11 cellular contexts compared by ENCODE assay signal in the genomic region with DNA sequence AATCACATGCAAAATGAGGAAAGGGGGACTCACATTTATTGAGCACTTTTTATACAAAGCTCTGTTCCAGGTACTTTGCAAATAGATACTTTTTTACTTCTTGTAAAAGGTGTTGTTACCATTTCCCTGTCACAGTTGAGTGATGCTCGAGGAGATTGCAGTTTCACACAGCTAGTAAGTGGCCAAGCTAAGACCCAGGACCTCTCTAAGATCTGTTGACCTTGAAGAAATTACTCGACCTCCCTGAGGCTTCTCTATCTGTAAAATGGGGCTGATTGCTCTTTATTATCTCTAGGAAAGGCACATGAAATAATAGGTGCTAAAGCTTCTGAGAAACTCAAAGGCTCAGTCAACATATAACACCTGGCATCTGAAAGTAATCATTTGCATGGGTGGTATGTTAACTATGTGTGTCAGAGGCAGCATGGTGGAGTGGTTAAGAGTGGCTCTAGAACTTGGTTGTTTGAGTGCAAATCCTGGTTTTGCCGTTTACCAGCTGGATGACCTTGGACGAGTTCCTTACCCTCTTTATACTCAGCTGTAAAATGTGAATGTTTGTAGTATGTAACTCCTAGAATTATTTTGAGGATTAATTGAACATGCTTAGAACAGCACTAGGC. TPM values are rescaled to one million over a fixed set of nuclear protein-coding genes. Genes with fewer than 3 reads are reported as not detected.
DNase-seq lines count a peak whose midpoint lies in the region; ATAC-seq and TF ChIP-seq lines count a peak whose summit lies in the region.
"Had no signal": no experiment of that assay in that cellular context is flagged by ENCODE, and none has a peak within 500 bp of the region (broad histone marks: within the 10 kb centered on the region; RNA-seq: fewer than 3 reads in every experiment).

No MANE protein-coding gene starts in this region.

- H2BK15ac ChIP-seq in mesendoderm (replicated peaks; ENCODE audit: low read depth): no peak overlapping the region

- H3K56ac ChIP-seq in mesendoderm (ENCODE audit: low read length): no peak overlapping the region

- H3K9me3 Mint-ChIP-seq in GM23338 (no peaks in the 10 kb centered on the region), Calu3 (ENCODE audit: low read depth, unreplicated experiment) (no peaks in the 10 kb centered on the region)

- no peaks in the 10 kb centered on the region for H3K36me3 ChIP-seq in GM23338 (ENCODE audit: insufficient read depth)
- H3K36me3 ChIP-seq in mesendoderm (ENCODE audit: control insufficient read depth, insufficient read depth, low read length): no peaks in the 10 kb centered on the region

- H3K27ac Mint-ChIP-seq in GM23338 (peak overlapping the region; percentile 15; the same call in 1 of the 2 replicates), Calu3 (ENCODE audit: unreplicated experiment) (no peak overlapping the region)

- H3K18ac ChIP-seq in mesendoderm (ENCODE audit: low read length): no peak overlapping the region

- ATAC-seq in GM18873 (IDR thresholded peaks at IDR 0.05; ENCODE audit: low FRiP score, unreplicated experiment): peak; percentile 71
- ATAC-seq in GM23338: peak; percentile 87
- peak; percentile 71 for ATAC-seq in HG03521 (IDR thresholded peaks at IDR 0.05; ENCODE audit: unreplicated experiment)
- ATAC-seq in HG03045 (IDR thresholded peaks at IDR 0.05; ENCODE audit: unreplicated experiment): no peak

- intact Hi-C loops in Calu3 (cut with micrococcal nuclease; ENCODE audit: unreplicated experiment): no loop called here

- H3K27ac ChIP-seq in GM23338 (ENCODE audit: low read depth) (peak overlapping the region; percentile 47), mesendoderm (ENCODE audit: low read depth, low read length) (no peak overlapping the region)
- H3K27ac ChIP-seq: right atrium auricular region had no signal

- H4K8ac ChIP-seq in mesendoderm (ENCODE audit: low read depth, low read length): no peak overlapping the region

- no peak overlapping the region for H2AK5ac ChIP-seq in mesendoderm (ENCODE audit: low read length)

- H4K5ac ChIP-seq in mesendoderm (ENCODE audit: low read length): no peak overlapping the region

- H2AFZ ChIP-seq in GM23338: no peak overlapping the region

- peaks cover 17% of the 10 kb centered on the region for H3K4me1 Mint-ChIP-seq in GM23338
- H3K4me1 Mint-ChIP-seq in Calu3 (ENCODE audit: low read depth, unreplicated experiment): no peaks in the 10 kb centered on the region

- H3K36me3 Mint-ChIP-seq in GM23338 (ENCODE audit: low read depth) (peaks cover 12% of the 10 kb centered on the region; the same call in 2 of the 3 replicates), Calu3 (ENCODE audit: insufficient read depth, unreplicated experiment) (no peaks in the 10 kb centered on the region)

- H3K27me3 Mint-ChIP-seq in GM23338 (ENCODE audit: insufficient read depth, low read depth, poor library complexity): peaks cover 2% of the 10 kb centered on the region
- H3K27me3 Mint-ChIP-seq in Calu3 (ENCODE audit: unreplicated experiment): no peaks in the 10 kb centered on the region

- CTCF ChIA-PET in Calu3 (lab: Charles Lee): interaction anchor here (0.5 kb wide), 1 partner anchor 55 kb away, joined by 4 read pairs; no protein-coding TSS in a partner anchor

- H3K27me3 ChIP-seq in GM23338 (ENCODE audit: insufficient read depth) (no peaks in the 10 kb centered on the region), mesendoderm (ENCODE audit: insufficient read depth, low read length, poor library complexity) (no peaks in the 10 kb centered on the region)
- H3K27me3 ChIP-seq: right atrium auricular region had no signal

- no peak overlapping the region for H3K4ac ChIP-seq in mesendoderm (ENCODE audit: low read depth, low read length)

- no peak overlapping the region for H3K9ac ChIP-seq in mesendoderm (ENCODE audit: low read length)

- H3F3A ChIP-seq in GM23338 (replicated peaks; ENCODE audit: low read depth): no peaks in the 10 kb centered on the region

- H3K4me3 Mint-ChIP-seq in GM23338 (no peak overlapping the region), Calu3 (ENCODE audit: low read depth, unreplicated experiment) (no peak overlapping the region)

- no peaks in the 10 kb centered on the region for H3K9me2 ChIP-seq in GM23338 (ENCODE audit: insufficient read depth)

- no peaks in the 10 kb centered on the region for H3K79me2 ChIP-seq in GM23338 (replicated peaks; ENCODE audit: insufficient read depth)
- no peaks in the 10 kb centered on the region for H3K79me2 ChIP-seq in mesendoderm (ENCODE audit: control insufficient read depth, insufficient read depth, low read length)

- no peak for TF ChIP-seq CTCF in GM23338 (conservative IDR thresholded peaks at IDR 0.05; ENCODE audit: low read depth in 2 of 2)
- TF ChIP-seq CTCF in Calu3 (IDR thresholded peaks at IDR 0.05; ENCODE audit: unreplicated experiment): no peak

- DNase-seq in GM23338 (ENCODE audit: low spot score): peak; percentile 81
- DNase-seq in mesendoderm: peak; percentile 81
- no peak for DNase-seq in DMS153 treated with DMSO at 0.1 percent for 48 hours (lab: John Stamatoyannopoulos, UW; ENCODE audit: unreplicated experiment)
- no peak for DNase-seq in activated CD8-positive, alpha-beta memory T cell treated with anti-CD3 and anti-CD28 coated beads, Interleukin-2, amount 50 U/mL, for 48 hours
- DNase-seq in Calu3: no peak
- DNase-seq: NCI-H1930, Right ventricle myocardium superior had no signal

- no peak overlapping the region for H3K4me2 ChIP-seq in GM23338
- H3K4me2 ChIP-seq in mesendoderm (ENCODE audit: low read length): no peak overlapping the region

- H2BK5ac ChIP-seq in mesendoderm (ENCODE audit: low read length): no peak overlapping the region

- H3K79me1 ChIP-seq in mesendoderm (ENCODE audit: low read length): no peaks in the 10 kb centered on the region

- H3K23ac ChIP-seq in mesendoderm (ENCODE audit: low read length): no peak overlapping the region

- H3K4me3 ChIP-seq in GM23338: no peak overlapping the region
- H3K4me3 ChIP-seq in mesendoderm (ENCODE audit: low read length): no peak overlapping the region
- H3K4me3 ChIP-seq: right atrium auricular region had no signal

- peaks cover 14% of the 10 kb centered on the region; the same call in 1 of the 2 replicates for H3K4me1 ChIP-seq in GM23338 (ENCODE audit: insufficient read depth)
- H3K4me1 ChIP-seq in mesendoderm (ENCODE audit: control insufficient read depth, low read depth, low read length): no peaks in the 10 kb centered on the region

- no peaks in the 10 kb centered on the region for H4K20me1 ChIP-seq in GM23338 (replicated peaks; ENCODE audit: insufficient read depth)

- WGBS in mesendoderm (ENCODE audit: extremely low coverage, insufficient coverage, low lambda C conversion rate): no CpG with 5 or more reads among the region's 4 CpGs

- no TSS peak for BruUV-seq in Calu3 (replicated peaks; lab: Mats Ljungman, UMichigan)

- H2BK120ac ChIP-seq in mesendoderm (ENCODE audit: low read depth, low read length): no peak overlapping the region

TF ChIP-seq in GM23338, 12 proteins besides CTCF, POLR2A, EP300 and RAD21:
- no peak for TF ChIP-seq NANOG (IDR thresholded peaks at IDR 0.05; ENCODE audit: borderline replicate concordance)

RNA-seq across cellular contexts. Expression of gene IFT81, which starts 41.5 kb away (rescaled TPM):
- 7.7 and 17.5 TPM in 2 replicates for total RNA-seq in GM23338 (2014; rRNA removed; shearing (Covaris generic))
- 12.8 and 22.3 TPM in 2 replicates for polyA plus RNA-seq in GM23338 (2016; fragmentation: Nextera tagmentation; extraction: Ambion mirVana)
- 7.0 TPM for polyA plus RNA-seq in mesendoderm (2013, experiment 1 of 2)
- polyA plus RNA-seq in mesendoderm (2013, experiment 2 of 2): 6.3 TPM
- total RNA-seq in Calu3 (2022): 13.0 and 16.4 TPM in 2 replicates

Comparison
In these comparisons a context has a peak if more than half of its experiments do, and no peak if none do; other contexts are left out.
1. DNase-seq: peak in GM23338 (single experiment) and mesendoderm (single experiment); none in DMS153 treated with DMSO at 0.1 percent for 48 hours (single experiment), activated CD8-positive, alpha-beta memory T cell treated with anti-CD3 and anti-CD28 coated beads, Interleukin-2, amount 50 U/mL, for 48 hours (single experiment) and Calu3 (single experiment).